In genomic region chr16:22675745-22676540, GRCh38 we compare ENCODE assay signal across 17 cellular contexts.
DNase-seq lines count a peak whose midpoint lies in the region; ATAC-seq and TF ChIP-seq lines count a peak whose summit lies in the region.
"Had no signal": no experiment of that assay in that cellular context is flagged by ENCODE, and none has a peak within 500 bp of the region (broad histone marks: within the 10 kb centered on the region; RNA-seq: fewer than 3 reads in every experiment).

No MANE protein-coding gene starts in this region.

- H4K20me1 ChIP-seq in GM23338 (replicated peaks; ENCODE audit: insufficient read depth) (no peaks in the 10 kb centered on the region), H9 (ENCODE audit: control insufficient read depth, insufficient read depth, insufficient read length) (no peaks in the 10 kb centered on the region)

- no peak overlapping the region for H2BK5ac ChIP-seq in H9 (ENCODE audit: insufficient read length, low read length)

- H3K36me3 Mint-ChIP-seq in GM23338 (ENCODE audit: low read depth) = no peaks in the 10 kb centered on the region
- H3K36me3 Mint-ChIP-seq in H9 (ENCODE audit: insufficient read depth in 1 of 3, low read depth in 3 of 3) = no peaks in the 10 kb centered on the region
- H3K36me3 Mint-ChIP-seq: CD4-positive, CD25-positive, alpha-beta regulatory T cell; CD8-positive, alpha-beta memory T cell; IgD-negative memory B cell had no signal

- H3K9ac ChIP-seq in H9 (ENCODE audit: extremely low read depth, insufficient read length, low read length) = no peak overlapping the region
- H3K9ac ChIP-seq: GM23248 had no signal

- H4K5ac ChIP-seq in H9 (ENCODE audit: insufficient read length, low read depth, low read length) = no peak overlapping the region

- H3K79me2 ChIP-seq in GM23338 (replicated peaks; ENCODE audit: insufficient read depth) = no peaks in the 10 kb centered on the region
- no peaks in the 10 kb centered on the region for H3K79me2 ChIP-seq in H9 (ENCODE audit: insufficient read depth, low read length)

- H2BK12ac ChIP-seq in H9 (ENCODE audit: insufficient read length, low read depth, low read length) = no peak overlapping the region

- no peaks in the 10 kb centered on the region for H3K9me3 Mint-ChIP-seq in GM23338
- no peaks in the 10 kb centered on the region for H3K9me3 Mint-ChIP-seq in H9
- H3K9me3 Mint-ChIP-seq: CD4-positive, CD25-positive, alpha-beta regulatory T cell; CD8-positive, alpha-beta memory T cell; IgD-negative memory B cell had no signal

- H3K4me1 ChIP-seq in GM23338 (ENCODE audit: insufficient read depth) (peaks cover 6% of the 10 kb centered on the region), H9 (ENCODE audit: insufficient read depth, low read length) (peaks cover 6% of the 10 kb centered on the region; the same call in 1 of the 2 replicates), SJCRH30 (no peaks in the 10 kb centered on the region)
- H3K4me1 ChIP-seq: BE2C had no signal

- no peak overlapping the region for H3K56ac ChIP-seq in H9 (ENCODE audit: insufficient read length, low read depth, low read length)

- H3K27me3 ChIP-seq in GM23338 (ENCODE audit: insufficient read depth) = no peaks in the 10 kb centered on the region
- no peaks in the 10 kb centered on the region for H3K27me3 ChIP-seq in H9 (ENCODE audit: insufficient read depth, low read length)
- no peaks in the 10 kb centered on the region for H3K27me3 ChIP-seq in SJCRH30
- H3K27me3 ChIP-seq: BE2C had no signal

- no peak overlapping the region for H4K8ac ChIP-seq in H9 (replicated peaks; ENCODE audit: insufficient read length, low read depth, low read length)

- H3K4me3 Mint-ChIP-seq in GM23338 (no peak overlapping the region), H9 (no peak overlapping the region)
- H3K4me3 Mint-ChIP-seq: CD4-positive, CD25-positive, alpha-beta regulatory T cell; CD8-positive, alpha-beta memory T cell; IgD-negative memory B cell had no signal

- WGBS in H9 (ENCODE audit: extremely low coverage, insufficient read length, low lambda C conversion rate) = no CpG with 5 or more reads among the region's 4 CpGs

- H3K9me3 ChIP-seq in H9 (ENCODE audit: control insufficient read depth, low read depth, low read length) (no peaks in the 10 kb centered on the region), SJCRH30 (replicated peaks) (no peaks in the 10 kb centered on the region)
- H3K9me3 ChIP-seq: BE2C had no signal

- H3K23me2 ChIP-seq in H9 (ENCODE audit: insufficient read length, low read depth, low read length, poor library complexity, severe bottlenecking) = no peaks in the 10 kb centered on the region

- intact Hi-C loops in posterior cingulate gyrus (cut with DNase I) = no loop called here

- no peak overlapping the region for H3T11ph ChIP-seq in H9 (ENCODE audit: low read length)

- H2BK120ac ChIP-seq in H9 (ENCODE audit: low read depth, low read length, poor library complexity, severe bottlenecking) = no peak overlapping the region

- DNase-seq in GM23338 (ENCODE audit: low spot score) (no peak), H9 (peak; percentile 17), left lobe of liver (ENCODE audit: low spot score) (peak; percentile 35), ureter (ENCODE audit: low spot score) (peak; percentile 32), posterior cingulate gyrus (no peak), SJCRH30 (no peak)
- DNase-seq: ACHN; BE2C; C1 segment of cervical spinal cord; CD4-positive, CD25-positive, alpha-beta regulatory T cell; CD8-positive, alpha-beta memory T cell; COR-L47; DMS 273 treated with DMSO at 0.1 percent for 48 hours; GM23248; H7; KBM-7 had no signal

- H3K4me1 Mint-ChIP-seq in GM23338 = no peaks in the 10 kb centered on the region
- peaks cover 0 to 2% of the 10 kb centered on the region in 2 experiments; a peak in 1 of 4 replicates for H3K4me1 Mint-ChIP-seq in H9
- H3K4me1 Mint-ChIP-seq: CD4-positive, CD25-positive, alpha-beta regulatory T cell; CD8-positive, alpha-beta memory T cell; IgD-negative memory B cell had no signal

- H3K23ac ChIP-seq in H9 (ENCODE audit: insufficient read length, low read depth, low read length) = no peak overlapping the region

- no peak overlapping the region for H3K27ac Mint-ChIP-seq in GM23338
- no peak overlapping the region for H3K27ac Mint-ChIP-seq in H9
- H3K27ac Mint-ChIP-seq: CD4-positive, CD25-positive, alpha-beta regulatory T cell; CD8-positive, alpha-beta memory T cell; IgD-negative memory B cell had no signal

- no peak overlapping the region for H2AK5ac ChIP-seq in H9 (ENCODE audit: insufficient read length, low read length)

- H2AFZ ChIP-seq in GM23338 (0 out of 2 replicates have a peak overlapping the region, but pooled peaks have one; percentile 3), H9 (ENCODE audit: low read length) (no peak overlapping the region)
- H2AFZ ChIP-seq: GM23248 had no signal

- 0 out of 2 replicates have a peak, but pooled peaks cover 3% of the 10 kb centered on the region for H3F3A ChIP-seq in GM23338 (replicated peaks; ENCODE audit: low read depth)

- no peak overlapping the region for H2BK15ac ChIP-seq in H9 (ENCODE audit: low read depth, low read length)

- H3K79me1 ChIP-seq in H9 (ENCODE audit: insufficient read depth, low read depth, low read length, poor library complexity, severe bottlenecking) = no peaks in the 10 kb centered on the region

- H3K4me2 ChIP-seq in GM23338 (no peak overlapping the region), H9 (ENCODE audit: insufficient read depth, insufficient read length, low read length) (no peak overlapping the region)

- peaks cover 30% of the 10 kb centered on the region for H3K9me2 ChIP-seq in GM23338 (ENCODE audit: insufficient read depth)

- no peak overlapping the region for H3K4ac ChIP-seq in H9 (ENCODE audit: low read depth, low read length)

- no peak overlapping the region for H2BK20ac ChIP-seq in H9 (ENCODE audit: low read depth, low read length, poor library complexity, severe bottlenecking)

- H3K27ac ChIP-seq in GM23338 (ENCODE audit: low read depth) (no peak overlapping the region), H9 (ENCODE audit: insufficient read length, low read depth, low read length) (no peak overlapping the region), SJCRH30 (no peak overlapping the region)
- H3K27ac ChIP-seq: GM23248 had no signal

- no peaks in the 10 kb centered on the region for H3K27me3 Mint-ChIP-seq in GM23338 (ENCODE audit: insufficient read depth, low read depth, poor library complexity)
- H3K27me3 Mint-ChIP-seq in H9 (ENCODE audit: low read depth) = no peaks in the 10 kb centered on the region
- H3K27me3 Mint-ChIP-seq: CD4-positive, CD25-positive, alpha-beta regulatory T cell had no signal

- H3K18ac ChIP-seq in H9 (ENCODE audit: insufficient read length, low read depth, low read length) = no peak overlapping the region

- H3K4me3 ChIP-seq in GM23338 = no peak overlapping the region
- no peak overlapping the region for H3K4me3 ChIP-seq in SJCRH30
- H3K4me3 ChIP-seq: GM23248 had no signal

- H3K36me3 ChIP-seq in GM23338 (ENCODE audit: insufficient read depth) (0 out of 2 replicates have a peak, but pooled peaks cover 4% of the 10 kb centered on the region), SJCRH30 (no peaks in the 10 kb centered on the region)
- H3K36me3 ChIP-seq: BE2C had no signal

- no peak overlapping the region for H4K91ac ChIP-seq in H9 (ENCODE audit: insufficient read length, low read depth, low read length)

- no peak for TF ChIP-seq CTCF in GM23338 (conservative IDR thresholded peaks at IDR 0.05; ENCODE audit: low read depth in 2 of 2)
- no peak for TF ChIP-seq CTCF in H9 (conservative IDR thresholded peaks at IDR 0.05)

- no peak overlapping the region for H3K14ac ChIP-seq in H9 (ENCODE audit: insufficient read depth, low read length)

- ATAC-seq in GM23338 = no peak
- ATAC-seq in left lobe of liver = no peak

TF ChIP-seq in GM23338, 12 proteins besides CTCF, POLR2A, EP300 and RAD21:
- TF ChIP-seq POLR2AphosphoS5 (IDR thresholded peaks at IDR 0.05; ENCODE audit: low read depth) (no peak), CREB1 (CRISPR knock-in tag; IDR thresholded peaks at IDR 0.05; ENCODE audit: low read depth) (no peak), REST (IDR thresholded peaks at IDR 0.05; ENCODE audit: unreplicated experiment) (no peak), ZNF114 (CRISPR knock-in tag; IDR thresholded peaks at IDR 0.05) (no peak), NANOG (IDR thresholded peaks at IDR 0.05; ENCODE audit: borderline replicate concordance) (no peak), EZH2phosphoT487 (IDR thresholded peaks at IDR 0.05; ENCODE audit: unreplicated experiment) (no peak), EZH2 (IDR thresholded peaks at IDR 0.05; ENCODE audit: low read depth, unreplicated experiment) (no peak)

Comparison
In these comparisons a context has a peak if more than half of its experiments do, and no peak if none do; other contexts are left out.
1. DNase-seq: peak in H9 (single experiment), left lobe of liver (single experiment) and ureter (single experiment); none in GM23338 (single experiment), posterior cingulate gyrus (0 of 10) and SJCRH30 (0 of 2).